ENCODE assay signal across 13 cellular contexts in genomic region chr2:43040084-43040854, GRCh38.
A peak's percentile ranks its signal among the peaks of the same experiment; 100 is the strongest.
DNase-seq lines count a peak whose midpoint lies in the region; ATAC-seq and TF ChIP-seq lines count a peak whose summit lies in the region.
"Had no signal": no experiment of that assay in that cellular context is flagged by ENCODE, and none has a peak within 500 bp of the region (broad histone marks: within the 10 kb centered on the region; RNA-seq: fewer than 3 reads in every experiment).

No MANE protein-coding gene starts in this region.

- H2BK5ac ChIP-seq in trophoblast cell (ENCODE audit: low read depth, low read length, poor library complexity) = peak overlapping the region; percentile 87

- no peak overlapping the region for H3K4me3 ChIP-seq in breast epithelium
- H3K4me3 ChIP-seq in trophoblast cell (ENCODE audit: low read depth, low read length) = no peak overlapping the region
- H3K4me3 ChIP-seq in brain microvascular endothelial cell (ENCODE audit: low read depth, low read length) = no peak overlapping the region
- no peak overlapping the region for H3K4me3 ChIP-seq in heart right ventricle
- H3K4me3 ChIP-seq: dorsolateral prefrontal cortex, tibial artery had no signal

- peak overlapping the region; percentile 96 for H3K14ac ChIP-seq in trophoblast cell (ENCODE audit: low read length)

- H2BK12ac ChIP-seq in trophoblast cell (ENCODE audit: low read length) = peak overlapping the region; percentile 98

- ATAC-seq in HG02759 (IDR thresholded peaks at IDR 0.05; ENCODE audit: unreplicated experiment) (peak; percentile 62), HG03139 (IDR thresholded peaks at IDR 0.05; ENCODE audit: unreplicated experiment) (no peak), heart right ventricle (no peak)

- H2AK5ac ChIP-seq in trophoblast cell (ENCODE audit: low read length) = peak overlapping the region; percentile 97

- peak overlapping the region; percentile 90 to 91 for H3K27ac ChIP-seq in breast epithelium
- H3K27ac ChIP-seq in trophoblast cell (ENCODE audit: low read depth, low read length) = no peak overlapping the region
- H3K27ac ChIP-seq in brain microvascular endothelial cell = no peak overlapping the region
- H3K27ac ChIP-seq in heart right ventricle = no peak overlapping the region

- no peaks in the 10 kb centered on the region for H3K36me3 ChIP-seq in breast epithelium
- no peaks in the 10 kb centered on the region for H3K36me3 ChIP-seq in trophoblast cell (ENCODE audit: control insufficient read depth in 1 of 2, insufficient read depth in 2 of 2, low read length in 2 of 2)
- no peaks in the 10 kb centered on the region for H3K36me3 ChIP-seq in brain microvascular endothelial cell (replicated peaks)
- H3K36me3 ChIP-seq in heart right ventricle = no peaks in the 10 kb centered on the region
- H3K36me3 ChIP-seq: tibial artery had no signal

- H3K4me1 ChIP-seq in breast epithelium (peaks cover 5 to 8% of the 10 kb centered on the region in 2 donors), trophoblast cell (ENCODE audit: control insufficient read depth in 1 of 2, insufficient read depth in 2 of 2, low read length in 2 of 2) (peaks cover 44 to 56% of the 10 kb centered on the region in 2 experiments), heart right ventricle (peaks cover 0 to 33% (median 11%) of the 10 kb centered on the region in 9 donors)

- in situ Hi-C loops in brain microvascular endothelial cell (cut with HindIII; ENCODE audit: low pct_ligation_motif_present, low sequenced_read_pairs) = no loop called here

- H4K8ac ChIP-seq in trophoblast cell (ENCODE audit: low read depth, low read length) = peak overlapping the region; percentile 61

- no peak overlapping the region for H3K4me2 ChIP-seq in trophoblast cell (ENCODE audit: low read length)

- WGBS in trophoblast cell (ENCODE audit: extremely low coverage, insufficient coverage, insufficient read length) = no CpG with 5 or more reads among the region's 10 CpGs
- 92 to 94% methylated on average over 10 of the region's 10 CpGs for WGBS in heart right ventricle, 2 donors

- H3K23ac ChIP-seq in trophoblast cell (ENCODE audit: low read length) = no peak overlapping the region

- no peak for TF ChIP-seq CTCF in GM10266 (IDR thresholded peaks at IDR 0.05; ENCODE audit: control insufficient read depth, insufficient read depth, low read depth, missing control alignments)
- no peak for TF ChIP-seq CTCF in breast epithelium (IDR thresholded peaks at IDR 0.05)
- no peak for TF ChIP-seq CTCF in brain microvascular endothelial cell (IDR thresholded peaks at IDR 0.05; ENCODE audit: low read depth, low read length, missing control alignments)
- TF ChIP-seq CTCF in heart right ventricle (IDR thresholded peaks at IDR 0.05) = no peak

- DNase-seq in GM10266 (ENCODE audit: extremely low spot score) (peak; percentile 57), breast epithelium (ENCODE audit: low spot score in 2 of 2) (no peak), trophoblast cell (peak in 1 of 2 donors; percentile 29), brain microvascular endothelial cell (no peak), heart right ventricle (no peak), NK-92 (lab: John Stamatoyannopoulos, UW; ENCODE audit: unreplicated experiment) (no peak)
- DNase-seq: activated CD4-positive, CD25-positive, alpha-beta regulatory T cell; CD4-positive, alpha-beta T cell; NCI-H1930 had no signal

- peaks cover 58% of the 10 kb centered on the region for H3K79me1 ChIP-seq in trophoblast cell (ENCODE audit: low read length)

- peak overlapping the region; percentile 87 for H2BK120ac ChIP-seq in trophoblast cell (ENCODE audit: insufficient read depth, low read length, poor library complexity)

- H4K12ac ChIP-seq in trophoblast cell (ENCODE audit: low read depth, low read length) = no peak overlapping the region

- peak overlapping the region; percentile 83 for H3K18ac ChIP-seq in trophoblast cell (ENCODE audit: low read length)

- no peak for TF ChIP-seq POLR2A in breast epithelium (IDR thresholded peaks at IDR 0.05)

- intact Hi-C loops in breast epithelium (cut with DNase I; ENCODE audit: low total_unique reads) (no loop called here), heart right ventricle (cut with DNase I) (no loop called here)

- H3K79me2 ChIP-seq in trophoblast cell (ENCODE audit: control insufficient read depth, insufficient read depth, low read length, poor library complexity) = peaks cover 13% of the 10 kb centered on the region

- H3K4ac ChIP-seq in trophoblast cell (ENCODE audit: low read depth, low read length) = peak overlapping the region; percentile 86

- H4K91ac ChIP-seq in trophoblast cell (ENCODE audit: low read depth, low read length) = peak overlapping the region; percentile 98

- H3K9ac ChIP-seq in trophoblast cell (ENCODE audit: low read length) = no peak overlapping the region

- peak overlapping the region; percentile 64 for H2AFZ ChIP-seq in trophoblast cell (ENCODE audit: insufficient read depth, low read length, poor library complexity)

- no peaks in the 10 kb centered on the region for H3K9me3 ChIP-seq in breast epithelium
- H3K9me3 ChIP-seq in trophoblast cell (ENCODE audit: insufficient read depth, low read depth, low read length) = peaks cover 2% of the 10 kb centered on the region
- H3K9me3 ChIP-seq in heart right ventricle = no peaks in the 10 kb centered on the region
- H3K9me3 ChIP-seq: tibial artery had no signal

- H3K27me3 ChIP-seq in breast epithelium (no peaks in the 10 kb centered on the region), trophoblast cell (ENCODE audit: insufficient read depth, low read length) (no peaks in the 10 kb centered on the region), brain microvascular endothelial cell (replicated peaks) (no peaks in the 10 kb centered on the region), heart right ventricle (no peaks in the 10 kb centered on the region)
- H3K27me3 ChIP-seq: dorsolateral prefrontal cortex, tibial artery had no signal

Comparison
In these comparisons a context has a peak if more than half of its experiments do, and no peak if none do; other contexts are left out.
1. H3K27ac ChIP-seq: peak in breast epithelium (2 of 2); none in trophoblast cell (single experiment), brain microvascular endothelial cell (single experiment) and heart right ventricle (0 of 10).